8 cellular contexts compared by ENCODE assay signal in genomic region chr2:26344581-26345283, GRCh38. TPM values are rescaled to one million over a fixed set of nuclear protein-coding genes. Genes with fewer than 3 reads are reported as not detected.
DNase-seq lines count a peak whose midpoint lies in the region; ATAC-seq and TF ChIP-seq lines count a peak whose summit lies in the region.

No MANE protein-coding gene starts in this region.

- peak; percentile 34 to 62 (median 50) for DNase-seq in adrenal gland
- peak; percentile 87 for DNase-seq in kidney tubule cell (ENCODE audit: low spot score)
- no peak for DNase-seq in NCI-H345 treated with DMSO at 0.1 percent for 48 hours (lab: John Stamatoyannopoulos, UW; ENCODE audit: unreplicated experiment)
- DNase-seq in GM10248 (ENCODE audit: extremely low spot score) = no peak
- no peak for DNase-seq in mesenteric fat pad (ENCODE audit: low spot score)

- peaks cover 29% of the 10 kb centered on the region for H3K4me1 Mint-ChIP-seq in stimulated activated memory B cell treated with anti-CD40 and anti-IgM and Interleukin-4, amounts not matched to agents 10 μg/mL and 1 μg/mL and 100 μg/mL, for 72 hours

- peaks cover 9 to 36% (median 29%) of the 10 kb centered on the region in 11 experiments; a peak in 17 of 22 replicates for H4K20me1 ChIP-seq in BLaER1 treated with 17β-estradiol and CSF1 and Interleukin-3, amounts not matched to agents 10 nM and 100 nM

- POLR2A ChIA-PET in GM10248 (lab: Yijun Ruan, JAX) = interaction anchor here (0.6 kb wide), 2 partner anchors 147 to 926 kb away, joined by 3 read pairs; no protein-coding TSS in a partner anchor

- intact Hi-C loops in adrenal gland (cut with DNase I) = no loop called here

- peak overlapping the region; percentile 95 for H3K27ac Mint-ChIP-seq in stimulated activated memory B cell treated with anti-CD40 and anti-IgM and Interleukin-4, amounts not matched to agents 10 μg/mL and 1 μg/mL and 100 μg/mL, for 72 hours

- no peak for TF ChIP-seq CTCF in adrenal gland (IDR thresholded peaks at IDR 0.05)
- no peak for TF ChIP-seq CTCF in GM10248 (IDR thresholded peaks at IDR 0.05; ENCODE audit: control extremely low read depth, extremely low read depth, low read depth, missing control alignments)

- H3K4me3 ChIP-seq in BLaER1 treated with 17β-estradiol and CSF1 and Interleukin-3, amounts not matched to agents 10 nM and 100 nM = peak overlapping the region; percentile 81 to 98 (median 94)
- peak overlapping the region in 3 of 4 donors; percentile 19 to 96 (median 50) for H3K4me3 ChIP-seq in adrenal gland

- peak overlapping the region; percentile 73 to 93 (median 87) for H3K4me2 ChIP-seq in BLaER1 treated with 17β-estradiol and CSF1 and Interleukin-3, amounts not matched to agents 10 nM and 100 nM

- peak overlapping the region; percentile 80 to 93 (median 86) for H3K27ac ChIP-seq in BLaER1 treated with 17β-estradiol and CSF1 and Interleukin-3, amounts not matched to agents 10 nM and 100 nM
- H3K27ac ChIP-seq in KOPT-K1 (ENCODE audit: low read depth, low read length, poor library complexity, severe bottlenecking) (peak overlapping the region; percentile 84), adrenal gland (peak overlapping the region in 3 of 5 donors; percentile 87 to 98 (median 93))

- H3K27me3 ChIP-seq in BLaER1 treated with 17β-estradiol and CSF1 and Interleukin-3, amounts not matched to agents 10 nM and 100 nM = no peaks in the 10 kb centered on the region
- H3K27me3 ChIP-seq in adrenal gland = no peaks in the 10 kb centered on the region

- peak overlapping the region; percentile 87 to 95 (median 91) for H3K9ac ChIP-seq in BLaER1 treated with 17β-estradiol and CSF1 and Interleukin-3, amounts not matched to agents 10 nM and 100 nM

- H3K9me3 ChIP-seq in BLaER1 treated with 17β-estradiol and CSF1 and Interleukin-3, amounts not matched to agents 10 nM and 100 nM (replicated peaks in 1 of 11) = no peaks in the 10 kb centered on the region
- no peaks in the 10 kb centered on the region for H3K9me3 ChIP-seq in KOPT-K1 (ENCODE audit: insufficient read depth, low read length, poor library complexity, severe bottlenecking)
- H3K9me3 ChIP-seq in adrenal gland (replicated peaks in 1 of 3) = no peaks in the 10 kb centered on the region

- H3K4me3 Mint-ChIP-seq in stimulated activated memory B cell treated with anti-CD40 and anti-IgM and Interleukin-4, amounts not matched to agents 10 μg/mL and 1 μg/mL and 100 μg/mL, for 72 hours = peak overlapping the region; percentile 99

- H3K36me3 Mint-ChIP-seq in stimulated activated memory B cell treated with anti-CD40 and anti-IgM and Interleukin-4, amounts not matched to agents 10 μg/mL and 1 μg/mL and 100 μg/mL, for 72 hours = peaks cover 7% of the 10 kb centered on the region

- no peaks in the 10 kb centered on the region for H3K9me3 Mint-ChIP-seq in stimulated activated memory B cell treated with anti-CD40 and anti-IgM and Interleukin-4, amounts not matched to agents 10 μg/mL and 1 μg/mL and 100 μg/mL, for 72 hours

- H3K4me1 ChIP-seq in BLaER1 treated with 17β-estradiol and CSF1 and Interleukin-3, amounts not matched to agents 10 nM and 100 nM = peaks cover 25 to 39% (median 36%) of the 10 kb centered on the region in 10 experiments
- H3K4me1 ChIP-seq in adrenal gland (replicated peaks in 1 of 2) = peaks cover 10 to 29% of the 10 kb centered on the region in 2 donors

- H3K27me3 Mint-ChIP-seq in stimulated activated memory B cell treated with anti-CD40 and anti-IgM and Interleukin-4, amounts not matched to agents 10 μg/mL and 1 μg/mL and 100 μg/mL, for 72 hours = no peaks in the 10 kb centered on the region

- TF ChIP-seq POLR2A in adrenal gland (IDR thresholded peaks at IDR 0.05) = no peak

- peaks cover 0 to 11% (median 0%) of the 10 kb centered on the region in 11 experiments; a peak in 4 of 22 replicates for H3K36me3 ChIP-seq in BLaER1 treated with 17β-estradiol and CSF1 and Interleukin-3, amounts not matched to agents 10 nM and 100 nM
- H3K36me3 ChIP-seq in KOPT-K1 (ENCODE audit: insufficient read depth, low read length) (peaks cover 11% of the 10 kb centered on the region), adrenal gland (replicated peaks in 1 of 2) (no peaks in the 10 kb centered on the region)

- CTCF ChIA-PET in GM10248 (lab: Yijun Ruan, JAX) = interaction anchor here (3.5 kb wide), 1 partner anchor 14 kb away, joined by 13 read pairs; no protein-coding TSS in a partner anchor

- no peak for ATAC-seq in stimulated activated memory B cell treated with anti-CD40 and anti-IgM and Interleukin-4, amounts not matched to agents 10 μg/mL and 1 μg/mL and 100 μg/mL, for 72 hours

- 36 to 43% (median 38%) methylated on average over 14 to 17 of the region's 17 CpGs for WGBS in adrenal gland, 4 donors

RNA-seq across cellular contexts. Expression of gene SELENOI, which starts 1.2 kb away (rescaled TPM):
- total RNA-seq in adrenal gland (10 to 100 TPM in 7 of 8 donors, 1 to 10 TPM in 1; 8.1 to 45.4 (median 18.7) TPM), mesenteric fat pad (18.7 TPM)
- 10 to 100 TPM in 1 of 3 donors, 1 to 10 TPM in 2; 1.9 to 25.8 (median 3.2) TPM for polyA plus RNA-seq in adrenal gland

RNA-seq across cellular contexts. Expression of gene ADGRF3, which starts 1.9 kb away (rescaled TPM):
- under 1 TPM in 5 of 8 donors, not detected in 3; 0.07 to 0.75 (median 0.31) TPM for total RNA-seq in adrenal gland
- under 1 TPM; 0.13 to 0.17 (median 0.16) TPM for polyA plus RNA-seq in adrenal gland
- 0.19 TPM for total RNA-seq in mesenteric fat pad

RNA-seq across cellular contexts. Expression of gene DRC1, which starts 57.0 kb away (rescaled TPM):
- total RNA-seq in adrenal gland (under 1 TPM in 1 of 8 donors, not detected in 7; 0.14 TPM), mesenteric fat pad (not detected)
- polyA plus RNA-seq in adrenal gland = under 1 TPM; 0.10 to 0.56 (median 0.22) TPM

Comparison
In these comparisons a context has a peak if more than half of its experiments do, and no peak if none do; other contexts are left out.
1. DNase-seq: peak in adrenal gland (7 of 7) and kidney tubule cell (single experiment); none in NCI-H345 treated with DMSO at 0.1 percent for 48 hours (single experiment), GM10248 (single experiment) and mesenteric fat pad (single experiment).
2. Peak in every context shown above with its lines, with median percentiles within 50 percentile points of each other: H3K27ac ChIP-seq.